ENCODE assay signal across 8 cellular contexts in the genomic region with DNA sequence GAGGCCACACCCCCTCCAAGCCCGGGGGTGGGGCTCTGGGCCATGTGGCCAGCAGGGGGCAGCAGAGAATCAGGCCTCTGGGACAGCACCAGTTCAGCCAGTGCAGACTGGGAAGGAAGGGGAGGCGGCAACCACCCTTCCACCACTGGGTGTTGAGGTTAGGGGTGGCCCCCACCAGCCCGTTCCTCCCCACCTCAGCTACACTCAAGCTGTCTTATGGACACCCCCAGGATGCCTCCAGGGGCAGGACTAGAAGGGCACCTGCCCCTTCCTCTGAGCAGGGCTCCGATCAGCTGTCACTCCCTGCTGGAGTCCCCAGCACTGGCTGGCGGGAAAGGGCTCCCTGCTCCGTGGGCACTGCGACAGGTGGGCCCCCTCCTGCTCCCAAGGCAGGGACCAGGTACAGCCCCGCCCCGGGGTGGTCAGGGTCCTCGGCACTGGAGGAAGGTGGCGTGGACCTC. TPM values are rescaled to one million over a fixed set of nuclear protein-coding genes. Genes with fewer than 3 reads are reported as not detected.
A peak's percentile ranks its signal among the peaks of the same experiment; 100 is the strongest.
DNase-seq lines count a peak whose midpoint lies in the region; ATAC-seq and TF ChIP-seq lines count a peak whose summit lies in the region.

No MANE protein-coding gene starts in this region.

- H3K27me3 ChIP-seq in endodermal cell (ENCODE audit: control insufficient read depth, insufficient read depth, low read length, poor library complexity, severe bottlenecking), result no peaks in the 10 kb centered on the region

- no peaks in the 10 kb centered on the region for H3K4me1 ChIP-seq in endodermal cell (ENCODE audit: control insufficient read depth, insufficient read depth, low read length)

- H3K4me3 Mint-ChIP-seq in endodermal cell, result no peak overlapping the region

- DNase-seq in AG09319 (ENCODE audit: extremely low read depth, low read depth), result peak; percentile 51
- peak; percentile 40 for DNase-seq in NCI-H774 (lab: John Stamatoyannopoulos, UW)
- peak; percentile 73 to 95 (median 88) for DNase-seq in activated CD8-positive, alpha-beta memory T cell treated with anti-CD3 and anti-CD28 coated beads for 48 hours (ENCODE audit: low read depth in 2 of 3, low spot score in 2 of 3)
- peak; percentile 98 for DNase-seq in endodermal cell
- peak; percentile 89 for DNase-seq in mucosa of gallbladder (ENCODE audit: low spot score)
- DNase-seq in stimulated activated CD8-positive, alpha-beta memory T cell treated with anti-CD3 and anti-CD28 coated beads, Interleukin-7, amount 100 ng/mL, for 24 hours (ENCODE audit: low read depth), result peak; percentile 84

- H3K4me1 Mint-ChIP-seq in endodermal cell, result peaks cover 2% of the 10 kb centered on the region

- WGBS in endodermal cell (ENCODE audit: insufficient coverage in 1 of 2, insufficient read length in 1 of 2), 2 experiments, result 66 to 100% methylated on average over 1 to 10 of the region's 11 CpGs

- no peaks in the 10 kb centered on the region for H3K9me3 ChIP-seq in endodermal cell (ENCODE audit: control insufficient read depth, low read length)

- H3K27me3 Mint-ChIP-seq in endodermal cell (ENCODE audit: insufficient read depth), result no peaks in the 10 kb centered on the region

- peaks cover 14% of the 10 kb centered on the region for H3K36me3 ChIP-seq in endodermal cell (ENCODE audit: control insufficient read depth, insufficient read depth, low read length)

- no peak overlapping the region for H3K9ac ChIP-seq in endodermal cell (ENCODE audit: extremely low read depth, low read length, poor library complexity, severe bottlenecking)

- no peaks in the 10 kb centered on the region for H3K9me3 Mint-ChIP-seq in endodermal cell

- peaks cover 34% of the 10 kb centered on the region for H3K36me3 Mint-ChIP-seq in endodermal cell (ENCODE audit: low read depth)

- no peak overlapping the region for H3K4me3 ChIP-seq in endodermal cell (ENCODE audit: low read length)

- TF ChIP-seq CTCF in AG09319 (IDR thresholded peaks at IDR 0.05; ENCODE audit: low read depth, low read length) (peak; percentile 94), endodermal cell (conservative IDR thresholded peaks at IDR 0.05) (peak; percentile 98)

- no peak overlapping the region for H3K27ac ChIP-seq in endodermal cell (ENCODE audit: low read depth, low read length)

- no peak overlapping the region for H3K27ac Mint-ChIP-seq in endodermal cell

- ATAC-seq in GM18511 (IDR thresholded peaks at IDR 0.05; ENCODE audit: unreplicated experiment) (peak; percentile 87), HG02970 (IDR thresholded peaks at IDR 0.05; ENCODE audit: low FRiP score, unreplicated experiment) (peak; percentile 63)

RNA-seq across cellular contexts. Expression of gene KATNB1, which starts 21.8 kb away (rescaled TPM):
- 10 to 100 TPM; 26.1 to 32.4 TPM for total RNA-seq in endodermal cell
- polyA plus RNA-seq in endodermal cell (2013, experiment 1 of 2), result 35.1 TPM
- polyA plus RNA-seq in endodermal cell (2013, experiment 2 of 2), result 29.6 TPM
- 23.4 TPM for total RNA-seq in mucosa of gallbladder

RNA-seq across cellular contexts. Expression of gene KIFC3, which starts 44.9 kb away (rescaled TPM):
- total RNA-seq in endodermal cell, result 10 to 100 TPM; 39.2 to 39.3 TPM
- 18.0 TPM for polyA plus RNA-seq in endodermal cell (2013, experiment 1 of 2)
- polyA plus RNA-seq in endodermal cell (2013, experiment 2 of 2), result 22.9 TPM
- total RNA-seq in mucosa of gallbladder, result 39.3 TPM

Comparison
In these comparisons a context has a peak if more than half of its experiments do, and no peak if none do; other contexts are left out.
1. DNase-seq: peak in every context shown above with its lines; median percentile 98 in endodermal cell; 89 in mucosa of gallbladder; 88 in activated CD8-positive, alpha-beta memory T cell treated with anti-CD3 and anti-CD28 coated beads for 48 hours; 84 in stimulated activated CD8-positive, alpha-beta memory T cell treated with anti-CD3 and anti-CD28 coated beads, Interleukin-7, amount 100 ng/mL, for 24 hours; 51 in AG09319; 40 in NCI-H774.